In the genomic region with DNA sequence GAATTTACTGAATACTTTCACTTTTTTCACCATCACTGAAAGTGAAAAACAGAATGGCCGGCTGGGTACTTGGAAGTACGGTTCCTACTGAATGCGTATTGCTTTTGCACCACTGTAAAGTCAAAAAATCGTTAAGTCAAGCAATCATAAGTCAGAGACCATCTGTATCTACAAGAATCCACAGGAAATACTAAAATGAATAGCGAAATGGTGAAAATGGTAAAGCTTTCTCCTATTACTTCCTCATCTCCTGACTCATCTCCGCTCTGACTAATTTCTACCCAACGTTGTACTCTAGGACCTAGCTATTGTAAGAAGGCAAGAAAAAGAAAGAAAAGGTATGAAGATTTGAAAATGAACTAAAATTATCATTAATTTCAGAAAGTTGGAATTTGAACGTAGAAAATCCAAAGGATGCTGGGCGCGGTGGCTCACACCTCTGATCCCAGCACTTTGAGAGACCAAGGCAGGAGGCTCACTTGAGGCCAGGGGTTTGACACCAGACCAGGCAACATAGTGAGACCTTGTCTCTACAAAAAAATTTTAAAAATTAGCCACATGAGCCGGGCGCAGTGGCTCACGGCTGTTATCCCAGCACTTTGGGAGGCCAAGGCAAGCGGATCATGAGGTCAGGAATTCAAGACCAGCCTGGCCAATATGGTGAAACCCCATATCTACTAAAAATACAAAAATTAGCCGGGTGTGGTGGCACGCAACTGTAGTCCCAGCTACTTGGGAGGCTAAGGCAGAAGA, we compare ENCODE assay signal across 12 cellular contexts. TPM values are rescaled to one million over a fixed set of nuclear protein-coding genes. Genes with fewer than 3 reads are reported as not detected.
DNase-seq lines count a peak whose midpoint lies in the region; ATAC-seq, FAIRE-seq and TF ChIP-seq lines count a peak whose summit lies in the region.
"Had no signal": no experiment of that assay in that cellular context is flagged by ENCODE, and none has a peak within 500 bp of the region (broad histone marks: within the 10 kb centered on the region; RNA-seq: fewer than 3 reads in every experiment).

No MANE protein-coding gene starts in this region.

- no peak overlapping the region for H3K4me3 ChIP-seq in GM12878
- H3K4me3 ChIP-seq: dorsolateral prefrontal cortex had no signal

- peaks cover 21% of the 10 kb centered on the region for H3K4me1 ChIP-seq in GM12878 (ENCODE audit: control insufficient read depth, insufficient read depth, low read length)

- SMC1A ChIA-PET in GM12878 (lab: Charles Lee; ENCODE audit: uncharacterized antibody, unreplicated experiment) = interaction anchor here (0.8 to 2.5 kb wide), 7 partner anchors 9 to 38 kb away, joined by 3 to 5 read pairs (median 3); no protein-coding TSS in a partner anchor

- in situ Hi-C loops in GM12878 (cut with MboI) = no loop called here

- CTCF ChIA-PET in GM12878 (lab: Yijun Ruan, JAX) = interaction anchor here (0.9 to 5.0 kb wide), 3 partner anchors 9 to 55 kb away, joined by 3 to 28 read pairs (median 3); no protein-coding TSS in a partner anchor

- FAIRE-seq in GM12878 (lab: Jason Lieb, UNC) = peak; percentile 86

- H2AFZ ChIP-seq in GM12878 (ENCODE audit: control insufficient read depth, low read depth, low read length) = peak overlapping the region; percentile 25; the same call in 1 of the 2 replicates

- peak overlapping the region; percentile 84 for H3K27ac ChIP-seq in GM12878 (ENCODE audit: control insufficient read depth, insufficient read depth)
- H3K27ac ChIP-seq: dorsolateral prefrontal cortex had no signal

- no peaks in the 10 kb centered on the region for H3K27me3 ChIP-seq in GM12878 (replicated peaks in 1 of 2; ENCODE audit: control insufficient read depth in 2 of 2, insufficient read depth in 2 of 2, low read length in 1 of 2)
- H3K27me3 ChIP-seq: BE2C had no signal

- peak in 1 of 2 experiments; percentile 59; a peak in 2 of 4 replicates for TF ChIP-seq EP300 in GM12878 (IDR thresholded peaks at IDR 0.05; ENCODE audit: borderline replicate concordance in 1 of 2, control insufficient read depth in 1 of 2, low read depth in 2 of 2, low read length in 2 of 2)

- H3K27me3 Mint-ChIP-seq in activated T-cell treated with anti-CD3 and anti-CD28 coated beads, Interleukin-2, amount 50 U/mL, for 72 hours (ENCODE audit: low read depth) = no peaks in the 10 kb centered on the region
- H3K27me3 Mint-ChIP-seq in stimulated activated naive B cell treated with anti-CD40 and anti-IgM and Interleukin-4, amounts not matched to agents 10 μg/mL and 1 μg/mL and 100 μg/mL, for 72 hours = no peaks in the 10 kb centered on the region

- TF ChIP-seq CTCF in GM12878 (IDR thresholded peaks at IDR 0.05 in 2 of 3, conservative IDR thresholded peaks at IDR 0.05 in 1 of 3; ENCODE audit: control insufficient read depth in 2 of 3, extremely low read depth in 1 of 3, insufficient read depth in 1 of 3, low read depth in 3 of 3, low read length in 3 of 3) = no peak

- peaks cover 4 to 6% of the 10 kb centered on the region in 2 donors for H3K36me3 Mint-ChIP-seq in activated T-cell treated with anti-CD3 and anti-CD28 coated beads, Interleukin-2, amount 50 U/mL, for 72 hours (ENCODE audit: insufficient read depth in 2 of 2)
- H3K36me3 Mint-ChIP-seq in stimulated activated naive B cell treated with anti-CD40 and anti-IgM and Interleukin-4, amounts not matched to agents 10 μg/mL and 1 μg/mL and 100 μg/mL, for 72 hours = peaks cover 6 to 25% of the 10 kb centered on the region in 2 donors

- peaks cover 18% of the 10 kb centered on the region for H3K79me2 ChIP-seq in GM12878 (ENCODE audit: control insufficient read depth, insufficient read depth, low read length)

- peak overlapping the region; percentile 53 to 78 for H3K4me3 Mint-ChIP-seq in activated T-cell treated with anti-CD3 and anti-CD28 coated beads, Interleukin-2, amount 50 U/mL, for 72 hours
- H3K4me3 Mint-ChIP-seq in stimulated activated naive B cell treated with anti-CD40 and anti-IgM and Interleukin-4, amounts not matched to agents 10 μg/mL and 1 μg/mL and 100 μg/mL, for 72 hours = no peak overlapping the region

- no peak for TF ChIP-seq RAD21 in GM12878 (IDR thresholded peaks at IDR 0.05; ENCODE audit: insufficient read depth, low read depth, low read length)

- WGBS in GM12878 (ENCODE audit: insufficient coverage, insufficient replicate concordance, low lambda C conversion rate, missing lambda C conversion rate) = 1% methylated on average over 16 of the region's 16 CpGs

- POLR2A ChIA-PET in GM12878 (lab: Charles Lee) = interaction anchor here (1.0 to 3.7 kb wide), 5 partner anchors 9 to 60 kb away, joined by 4 to 14 read pairs (median 12); partner anchors contain the start of genes CLBA1 and GPR132

- TF ChIP-seq POLR2A in GM12878 (IDR thresholded peaks at IDR 0.05; ENCODE audit: low read depth, low read length) = no peak

- peaks cover 0 to 3% of the 10 kb centered on the region in 2 donors for H3K9me3 Mint-ChIP-seq in activated T-cell treated with anti-CD3 and anti-CD28 coated beads, Interleukin-2, amount 50 U/mL, for 72 hours
- peaks cover 0 to 2% of the 10 kb centered on the region in 2 donors for H3K9me3 Mint-ChIP-seq in stimulated activated naive B cell treated with anti-CD40 and anti-IgM and Interleukin-4, amounts not matched to agents 10 μg/mL and 1 μg/mL and 100 μg/mL, for 72 hours

- intact Hi-C loops in GM12878 (cut with micrococcal nuclease; ENCODE audit: unreplicated experiment) = loop anchor here (2.0 kb wide), 1 partner anchor 19 kb away; no protein-coding TSS in a partner anchor

- peak; percentile 39 to 51 for DNase-seq in activated T-cell treated with anti-CD3 and anti-CD28 coated beads, Interleukin-2, amount 50 U/mL, for 72 hours
- no peak for DNase-seq in activated T-cell treated with anti-CD3 and anti-CD28 coated beads for 4 hours
- DNase-seq in NCI-H226 = peak; percentile 56
- peak; percentile 81 for DNase-seq in GM12878 (ENCODE audit: low read depth, low spot score)
- DNase-seq in stimulated activated naive B cell treated with anti-CD40 and anti-IgM and Interleukin-4, amounts not matched to agents 10 μg/mL and 1 μg/mL and 100 μg/mL, for 72 hours = no peak
- no peak for DNase-seq in islet precursor cell
- DNase-seq: activated CD4-positive, alpha-beta T cell treated with anti-CD3 and anti-CD28 coated beads for 4 hours; BE2C; dorsolateral prefrontal cortex; stimulated activated CD4-positive, alpha-beta T cell treated with anti-CD3 and anti-CD28 coated beads, Interleukin-15, amount 100 ng/mL, for 24 hours had no signal

- peaks cover 5% of the 10 kb centered on the region; the same call in 1 of the 3 replicates for H3K9me3 ChIP-seq in GM12878 (replicated peaks; ENCODE audit: control insufficient read depth, insufficient read depth, low read length)
- H3K9me3 ChIP-seq: BE2C had no signal

- H3K36me3 ChIP-seq in GM12878 (ENCODE audit: control insufficient read depth in 2 of 2, insufficient read depth in 2 of 2, low read length in 1 of 2) = no peaks in the 10 kb centered on the region
- H3K36me3 ChIP-seq: BE2C had no signal

- ATAC-seq in activated T-cell treated with anti-CD3 and anti-CD28 coated beads, Interleukin-2, amount 50 U/mL, for 72 hours (replicated peaks in 1 of 2) = peak; percentile 57
- ATAC-seq in GM12878 (peak; percentile 64), HG02571 (IDR thresholded peaks at IDR 0.05; ENCODE audit: unreplicated experiment) (no peak), GM18498 (IDR thresholded peaks at IDR 0.05; ENCODE audit: unreplicated experiment) (no peak)
- ATAC-seq in stimulated activated naive B cell treated with anti-CD40 and anti-IgM and Interleukin-4, amounts not matched to agents 10 μg/mL and 1 μg/mL and 100 μg/mL, for 72 hours (replicated peaks) = peak; percentile 13 to 41

- H3K9ac ChIP-seq in GM12878 (ENCODE audit: control insufficient read depth, insufficient read depth, low read length) = peak overlapping the region; percentile 42

- H3K4me1 Mint-ChIP-seq in activated T-cell treated with anti-CD3 and anti-CD28 coated beads, Interleukin-2, amount 50 U/mL, for 72 hours (ENCODE audit: low read depth) = peaks cover 54% of the 10 kb centered on the region
- peaks cover 18 to 41% of the 10 kb centered on the region in 2 donors for H3K4me1 Mint-ChIP-seq in stimulated activated naive B cell treated with anti-CD40 and anti-IgM and Interleukin-4, amounts not matched to agents 10 μg/mL and 1 μg/mL and 100 μg/mL, for 72 hours

- H3K4me2 ChIP-seq in GM12878 (ENCODE audit: control insufficient read depth, insufficient read depth) = peak overlapping the region; percentile 69

- H4K20me1 ChIP-seq in GM12878 (ENCODE audit: control insufficient read depth, insufficient read depth) = no peaks in the 10 kb centered on the region

- RAD21 ChIA-PET in GM12878 (lab: Charles Lee; ENCODE audit: unreplicated experiment) = interaction anchor here (0.8 to 2.4 kb wide), 6 partner anchors 10 to 61 kb away, joined by 3 to 7 read pairs (median 4); partner anchors contain the start of gene GPR132

- peak overlapping the region; percentile 95 for H3K27ac Mint-ChIP-seq in activated T-cell treated with anti-CD3 and anti-CD28 coated beads, Interleukin-2, amount 50 U/mL, for 72 hours
- peak overlapping the region; percentile 56 for H3K27ac Mint-ChIP-seq in stimulated activated naive B cell treated with anti-CD40 and anti-IgM and Interleukin-4, amounts not matched to agents 10 μg/mL and 1 μg/mL and 100 μg/mL, for 72 hours

- no TSS peak for BruUV-seq in GM12878 (replicated peaks; lab: Mats Ljungman, UMichigan)

RNA-seq across cellular contexts. Expression of gene CDCA4, which starts 5.3 kb away (rescaled TPM):
- total RNA-seq in activated T-cell treated with anti-CD3 and anti-CD28 coated beads, Interleukin-2, amount 50 U/mL, for 72 hours = 10 to 100 TPM; 56.8 to 57.5 TPM
- total RNA-seq in GM12878 (2013; cell fraction: nucleolus; rRNA removed) = 26.9 and 31.0 TPM in 2 replicates
- total RNA-seq in GM12878 (2014; rRNA removed) = 59.0 and 62.9 TPM in 2 replicates
- 28.7 and 30.1 TPM in 2 replicates for total RNA-seq in GM12878 (2014; rRNA removed; fragmentation: Illumina TruSeq; extraction: Trizol)
- total RNA-seq in GM12878 (2021) = 56.3 and 60.2 TPM in 2 replicates
- 12.7 TPM for polyA plus RNA-seq in GM12878 (2011; ENCODE audit: low read depth)
- polyA plus RNA-seq in GM12878 (2011; rRNA removed) = 35.4 and 48.5 TPM in 2 replicates
- 50.6 and 63.1 TPM in 2 replicates for polyA plus RNA-seq in GM12878 (2011; cell fraction: cytosol; rRNA removed)
- polyA plus RNA-seq in GM12878 (2011; cell fraction: nucleus; rRNA removed) = 32.4 and 40.6 TPM in 2 replicates
- 27.2 and 36.2 TPM in 2 replicates for polyA plus RNA-seq in GM12878 (2012)
- polyA plus RNA-seq in GM12878 (2014; fragmentation: Illumina TruSeq; extraction: Trizol) = 14.4 and 23.3 TPM in 2 replicates
- polyA plus RNA-seq in GM12878 (2014; fragmentation: Nextera tagmentation; extraction: Ambion mirVana) = 10 to 100 TPM; 10.4 to 16.1 TPM
- polyA plus RNA-seq in GM12878 (2014; rRNA removed) = 55.7 and 59.3 TPM in 2 replicates
- polyA plus RNA-seq in GM12878 (2016; fragmentation: Nextera tagmentation; extraction: Ambion mirVana) = 10 to 100 TPM; 61.7 to 64.0 TPM
- polyA minus RNA-seq in GM12878 (2011; rRNA and poly(A)+ RNA removed) = 25.7 and 41.9 TPM in 2 replicates
- 16.9 and 21.2 TPM in 2 replicates for polyA minus RNA-seq in GM12878 (2011; cell fraction: cytosol; rRNA and poly(A)+ RNA removed)
- 8.0 and 14.2 TPM in 2 replicates for polyA minus RNA-seq in GM12878 (2011; cell fraction: nucleus; rRNA and poly(A)+ RNA removed)

RNA-seq across cellular contexts. Expression of gene GPR132, which starts 39.0 kb away (rescaled TPM):
- total RNA-seq in activated T-cell treated with anti-CD3 and anti-CD28 coated beads, Interleukin-2, amount 50 U/mL, for 72 hours = 10 to 100 TPM; 38.2 to 49.6 TPM
- total RNA-seq in GM12878 (2013; cell fraction: nucleolus; rRNA removed) = 118 and 130 TPM in 2 replicates
- total RNA-seq in GM12878 (2014; rRNA removed) (45.8 and 49.3 TPM in 2 replicates), GM12878 (2014; rRNA removed; fragmentation: Illumina TruSeq; extraction: Trizol) (20.3 and 21.0 TPM in 2 replicates), GM12878 (2021) (39.6 and 40.3 TPM in 2 replicates)
- 9.9 TPM for polyA plus RNA-seq in GM12878 (2011; ENCODE audit: low read depth)
- polyA plus RNA-seq in GM12878 (2011; rRNA removed) (10.2 and 14.9 TPM in 2 replicates), GM12878 (2014; fragmentation: Illumina TruSeq; extraction: Trizol) (4.9 and 14.5 TPM in 2 replicates), GM12878 (2014; fragmentation: Nextera tagmentation; extraction: Ambion mirVana) (1 to 10 TPM; 1.9 to 2.2 TPM), GM12878 (2014; rRNA removed) (30.0 and 30.7 TPM in 2 replicates), GM12878 (2016; fragmentation: Nextera tagmentation; extraction: Ambion mirVana) (10 to 100 TPM; 19.8 to 21.7 TPM)
- polyA plus RNA-seq in GM12878 (2011; cell fraction: cytosol; rRNA removed) = 23.7 and 36.1 TPM in 2 replicates
- polyA plus RNA-seq in GM12878 (2011; cell fraction: nucleus; rRNA removed) = 47.6 and 57.0 TPM in 2 replicates
- 22.6 and 24.5 TPM in 2 replicates for polyA plus RNA-seq in GM12878 (2012)
- polyA minus RNA-seq in GM12878 (2011; rRNA and poly(A)+ RNA removed) = 38.5 and 63.1 TPM in 2 replicates
- 15.9 and 17.0 TPM in 2 replicates for polyA minus RNA-seq in GM12878 (2011; cell fraction: cytosol; rRNA and poly(A)+ RNA removed)
- polyA minus RNA-seq in GM12878 (2011; cell fraction: nucleus; rRNA and poly(A)+ RNA removed) = 15.6 and 33.9 TPM in 2 replicates

RNA-seq across cellular contexts. Expression of gene CLBA1, which starts 40.6 kb away (rescaled TPM):
- total RNA-seq in activated T-cell treated with anti-CD3 and anti-CD28 coated beads, Interleukin-2, amount 50 U/mL, for 72 hours = under 1 TPM; 0.79 to 0.93 TPM
- 2.8 and 4.2 TPM in 2 replicates for total RNA-seq in GM12878 (2013; cell fraction: nucleolus; rRNA removed)
- total RNA-seq in GM12878 (2014; rRNA removed) = 0.76 and 0.96 TPM in 2 replicates
- total RNA-seq in GM12878 (2014; rRNA removed; fragmentation: Illumina TruSeq; extraction: Trizol) = 0.45 and 0.74 TPM in 2 replicates
- 0.56 and 0.90 TPM in 2 replicates for total RNA-seq in GM12878 (2021)
- polyA plus RNA-seq in GM12878 (2011; ENCODE audit: low read depth) = 1.1 TPM
- 0.38 and 0.59 TPM in 2 replicates for polyA plus RNA-seq in GM12878 (2011; rRNA removed)
- 0.92 and 1.1 TPM in 2 replicates for polyA plus RNA-seq in GM12878 (2011; cell fraction: cytosol; rRNA removed)
- polyA plus RNA-seq in GM12878 (2011; cell fraction: nucleus; rRNA removed) = 2.5 and 2.9 TPM in 2 replicates
- 1.4 and 2.2 TPM in 2 replicates for polyA plus RNA-seq in GM12878 (2012)
- 0.24 and 0.62 TPM in 2 replicates for polyA plus RNA-seq in GM12878 (2014; fragmentation: Illumina TruSeq; extraction: Trizol)
- under 1 TPM in 1 of 2 experiments, not detected in 1; 0.07 TPM for polyA plus RNA-seq in GM12878 (2014; fragmentation: Nextera tagmentation; extraction: Ambion mirVana)
- polyA plus RNA-seq in GM12878 (2014; rRNA removed) = 0.72 and 1.1 TPM in 2 replicates
- polyA plus RNA-seq in GM12878 (2016; fragmentation: Nextera tagmentation; extraction: Ambion mirVana) = 1 to 10 TPM in 1 of 2 experiments, under 1 TPM in 1; 0.62 to 1.1 TPM
- 0.88 TPM in 1 of 2 replicates, not detected in the other for polyA minus RNA-seq in GM12878 (2011; rRNA and poly(A)+ RNA removed)
- 0.83 TPM in 1 of 2 replicates, not detected in the other for polyA minus RNA-seq in GM12878 (2011; cell fraction: cytosol; rRNA and poly(A)+ RNA removed)
- 0.73 and 0.96 TPM in 2 replicates for polyA minus RNA-seq in GM12878 (2011; cell fraction: nucleus; rRNA and poly(A)+ RNA removed)

RNA-seq across cellular contexts. Expression of gene AHNAK2, which starts 48.0 kb away (rescaled TPM):
- total RNA-seq in activated T-cell treated with anti-CD3 and anti-CD28 coated beads, Interleukin-2, amount 50 U/mL, for 72 hours = under 1 TPM in 1 of 2 donors, not detected in 1; 0.05 TPM
- total RNA-seq in GM12878 (2013; cell fraction: nucleolus; rRNA removed) = 0.02 TPM in 1 of 2 replicates, not detected in the other
- total RNA-seq in GM12878 (2014; rRNA removed) (not detected in 2 replicates), GM12878 (2014; rRNA removed; fragmentation: Illumina TruSeq; extraction: Trizol) (not detected in 2 replicates), GM12878 (2021) (0.03 and 0.10 TPM in 2 replicates)
- polyA plus RNA-seq in GM12878 (2011; ENCODE audit: low read depth) = 0.05 TPM
- polyA plus RNA-seq in GM12878 (2011; rRNA removed) (0.03 TPM in 1 of 2 replicates, not detected in the other), GM12878 (2014; fragmentation: Illumina TruSeq; extraction: Trizol) (not detected in 2 replicates), GM12878 (2014; fragmentation: Nextera tagmentation; extraction: Ambion mirVana) (not detected), GM12878 (2014; rRNA removed) (not detected in 2 replicates), GM12878 (2016; fragmentation: Nextera tagmentation; extraction: Ambion mirVana) (not detected)
- not detected in 2 replicates for polyA plus RNA-seq in GM12878 (2011; cell fraction: cytosol; rRNA removed)
- not detected in 2 replicates for polyA plus RNA-seq in GM12878 (2011; cell fraction: nucleus; rRNA removed)
- 0.03 TPM in 2 replicates for polyA plus RNA-seq in GM12878 (2012)
- not detected in 2 replicates for polyA minus RNA-seq in GM12878 (2011; rRNA and poly(A)+ RNA removed)
- polyA minus RNA-seq in GM12878 (2011; cell fraction: cytosol; rRNA and poly(A)+ RNA removed) = 0.42 TPM in 1 of 2 replicates, not detected in the other
- under 0.01 and 0.19 TPM in 2 replicates for polyA minus RNA-seq in GM12878 (2011; cell fraction: nucleus; rRNA and poly(A)+ RNA removed)

Comparison
In these comparisons a context has a peak if more than half of its experiments do, and no peak if none do; other contexts are left out.
1. DNase-seq: peak in activated T-cell treated with anti-CD3 and anti-CD28 coated beads, Interleukin-2, amount 50 U/mL, for 72 hours (2 of 2), NCI-H226 (single experiment) and GM12878 (single experiment); none in activated T-cell treated with anti-CD3 and anti-CD28 coated beads for 4 hours (single experiment), stimulated activated naive B cell treated with anti-CD40 and anti-IgM and Interleukin-4, amounts not matched to agents 10 μg/mL and 1 μg/mL and 100 μg/mL, for 72 hours (single experiment) and islet precursor cell (single experiment).
2. ATAC-seq: peak in activated T-cell treated with anti-CD3 and anti-CD28 coated beads, Interleukin-2, amount 50 U/mL, for 72 hours (2 of 2), GM12878 (single experiment) and stimulated activated naive B cell treated with anti-CD40 and anti-IgM and Interleukin-4, amounts not matched to agents 10 μg/mL and 1 μg/mL and 100 μg/mL, for 72 hours (2 of 2); none in HG02571 (single experiment) and GM18498 (single experiment).
3. H3K4me3 Mint-ChIP-seq: peak in activated T-cell treated with anti-CD3 and anti-CD28 coated beads, Interleukin-2, amount 50 U/mL, for 72 hours (2 of 2); none in stimulated activated naive B cell treated with anti-CD40 and anti-IgM and Interleukin-4, amounts not matched to agents 10 μg/mL and 1 μg/mL and 100 μg/mL, for 72 hours (0 of 2).